Comparison of ENCODE assay signal across 1 cellular context in the genomic region with DNA sequence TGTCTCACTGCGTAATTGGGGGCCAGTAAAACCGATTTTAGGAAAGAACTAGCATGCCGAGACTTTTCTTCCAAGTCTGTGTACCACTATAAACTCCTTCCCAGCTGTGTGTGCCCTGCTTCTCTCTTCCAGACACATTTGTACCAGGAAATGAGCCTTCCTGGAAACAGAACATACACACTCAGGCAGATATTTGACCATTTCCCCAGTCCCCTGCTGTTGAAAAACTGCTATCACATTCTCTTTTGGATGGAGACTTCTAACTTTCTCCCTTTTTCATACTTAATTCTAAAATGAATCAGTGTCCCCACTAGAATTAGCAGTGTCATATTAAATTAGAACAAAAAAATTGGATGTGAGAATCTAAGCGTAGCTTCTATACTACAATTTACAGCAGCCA.
TF ChIP-seq lines count a peak whose summit lies in the region.

No MANE protein-coding gene starts in this region.

TF ChIP-seq in HepG2, 621 proteins besides CTCF, POLR2A, EP300 and RAD21:
- no peak for TF ChIP-seq AGO2 (optimal IDR thresholded peaks at IDR 0.05; ENCODE audit: low read depth, low read length)
- TF ChIP-seq LCORL (IDR thresholded peaks at IDR 0.05) = no peak
- no peak for TF ChIP-seq LCORL (CRISPR knock-in tag; IDR thresholded peaks at IDR 0.05)
- 0 out of 2 replicates have a peak, but pooled peaks have one; percentile 13 for TF ChIP-seq ZNF292 (CRISPR knock-in tag; IDR thresholded peaks at IDR 0.05; ENCODE audit: borderline replicate concordance, low read depth)
- 0 out of 2 replicates have a peak, but pooled peaks have one; percentile 24 for TF ChIP-seq ZSCAN21 (CRISPR knock-in tag; IDR thresholded peaks at IDR 0.05; ENCODE audit: borderline replicate concordance)
- TF ChIP-seq SALL2 (CRISPR knock-in tag; IDR thresholded peaks at IDR 0.05) = no peak
- peak; percentile 85; the same call in 1 of the 2 replicates for TF ChIP-seq GZF1 (CRISPR knock-in tag; IDR thresholded peaks at IDR 0.05)
- TF ChIP-seq, protein P1, sequence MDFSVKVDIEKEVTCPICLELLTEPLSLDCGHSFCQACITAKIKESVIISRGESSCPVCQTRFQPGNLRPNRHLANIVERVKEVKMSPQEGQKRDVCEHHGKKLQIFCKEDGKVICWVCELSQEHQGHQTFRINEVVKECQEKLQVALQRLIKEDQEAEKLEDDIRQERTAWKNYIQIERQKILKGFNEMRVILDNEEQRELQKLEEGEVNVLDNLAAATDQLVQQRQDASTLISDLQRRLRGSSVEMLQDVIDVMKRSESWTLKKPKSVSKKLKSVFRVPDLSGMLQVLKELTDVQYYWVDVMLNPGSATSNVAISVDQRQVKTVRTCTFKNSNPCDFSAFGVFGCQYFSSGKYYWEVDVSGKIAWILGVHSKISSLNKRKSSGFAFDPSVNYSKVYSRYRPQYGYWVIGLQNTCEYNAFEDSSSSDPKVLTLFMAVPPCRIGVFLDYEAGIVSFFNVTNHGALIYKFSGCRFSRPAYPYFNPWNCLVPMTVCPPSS (IDR thresholded peaks at IDR 0.05) = no peak
TF ChIP-seq in HepG2: peak in this region for 3.
